In the genomic region with DNA sequence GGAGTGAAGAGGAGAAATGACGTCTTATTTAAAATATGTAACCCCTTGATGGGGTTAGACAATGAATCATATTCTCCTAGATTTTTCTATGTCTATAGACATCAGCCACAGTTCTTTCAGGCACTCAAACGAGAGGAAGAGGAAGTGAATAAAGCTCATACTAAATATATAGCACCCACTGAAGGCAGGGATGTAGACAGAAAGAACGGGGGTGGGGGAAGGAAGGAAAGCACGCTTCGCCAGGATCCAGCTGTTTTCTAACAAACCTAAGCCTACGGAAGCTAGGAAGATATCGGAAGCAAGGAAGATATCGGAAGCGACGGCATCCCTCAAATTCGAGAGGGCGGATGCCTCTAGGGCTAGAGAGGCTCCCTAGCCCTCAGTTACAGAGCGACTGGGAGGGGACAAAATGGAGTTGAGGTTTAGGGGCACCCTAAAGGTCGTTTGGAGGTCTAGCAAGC, we compare ENCODE assay signal across 8 cellular contexts. TPM values are rescaled to one million over a fixed set of nuclear protein-coding genes. Genes with fewer than 3 reads are reported as not detected.
A peak's percentile ranks its signal among the peaks of the same experiment; 100 is the strongest.
DNase-seq lines count a peak whose midpoint lies in the region; ATAC-seq lines count a peak whose summit lies in the region.

No MANE protein-coding gene starts in this region.

- H3K27me3 Mint-ChIP-seq in activated T-cell treated with anti-CD3 and anti-CD28 coated beads, Interleukin-2, amount 50 U/mL, for 72 hours (ENCODE audit: low read depth), result peaks cover 12% of the 10 kb centered on the region

- peak overlapping the region; percentile 35 for H3K9ac ChIP-seq in trophoblast cell (ENCODE audit: low read length)

- no peaks in the 10 kb centered on the region for H3K27me3 ChIP-seq in trophoblast cell (ENCODE audit: insufficient read depth, low read length)

- H3K18ac ChIP-seq in trophoblast cell (ENCODE audit: low read length), result peak overlapping the region; percentile 84

- peak overlapping the region; percentile 86 for H2BK120ac ChIP-seq in trophoblast cell (ENCODE audit: insufficient read depth, low read length, poor library complexity)

- peaks cover 10% of the 10 kb centered on the region for H3K79me1 ChIP-seq in trophoblast cell (ENCODE audit: low read length)

- H3K4ac ChIP-seq in trophoblast cell (ENCODE audit: low read depth, low read length), result peak overlapping the region; percentile 76

- H3K4me2 ChIP-seq in trophoblast cell (ENCODE audit: low read length), result peak overlapping the region; percentile 51

- no peak overlapping the region for H2AK5ac ChIP-seq in trophoblast cell (ENCODE audit: low read length)

- no peaks in the 10 kb centered on the region for H3K9me3 Mint-ChIP-seq in activated T-cell treated with anti-CD3 and anti-CD28 coated beads, Interleukin-2, amount 50 U/mL, for 72 hours

- H2AFZ ChIP-seq in trophoblast cell (ENCODE audit: insufficient read depth, low read length, poor library complexity), result no peak overlapping the region

- peak; percentile 18 for DNase-seq in NCI-H1105 treated with DMSO at 0.1 percent for 48 hours (lab: John Stamatoyannopoulos, UW)
- no peak for DNase-seq in NCI-H1105 (lab: John Stamatoyannopoulos, UW)
- peak; percentile 13 for DNase-seq in NCI-H2171 treated with DMSO at 0.1 percent for 48 hours (lab: John Stamatoyannopoulos, UW)
- DNase-seq in activated T-cell treated with anti-CD3 and anti-CD28 coated beads, Interleukin-2, amount 50 U/mL, for 72 hours, result peak; percentile 15 to 24
- DNase-seq in globus pallidus (ENCODE audit: low spot score), result peak; percentile 16
- peak in 1 of 2 donors; percentile 50 for DNase-seq in trophoblast cell
- no peak for DNase-seq in GDM1 (lab: John Stamatoyannopoulos, UW)

- no peak overlapping the region for H3K23ac ChIP-seq in trophoblast cell (ENCODE audit: low read length)

- H3K4me1 Mint-ChIP-seq in activated T-cell treated with anti-CD3 and anti-CD28 coated beads, Interleukin-2, amount 50 U/mL, for 72 hours (ENCODE audit: low read depth), result peaks cover 32% of the 10 kb centered on the region

- H3K36me3 Mint-ChIP-seq in activated T-cell treated with anti-CD3 and anti-CD28 coated beads, Interleukin-2, amount 50 U/mL, for 72 hours (ENCODE audit: insufficient read depth in 2 of 2), result peaks cover 5 to 12% of the 10 kb centered on the region in 2 donors

- peak overlapping the region; percentile 99 for H3K27ac Mint-ChIP-seq in activated T-cell treated with anti-CD3 and anti-CD28 coated beads, Interleukin-2, amount 50 U/mL, for 72 hours

- no peaks in the 10 kb centered on the region for H3K9me3 ChIP-seq in trophoblast cell (ENCODE audit: insufficient read depth, low read depth, low read length)

- H4K8ac ChIP-seq in trophoblast cell (ENCODE audit: low read depth, low read length), result peak overlapping the region; percentile 14

- peak overlapping the region; percentile 90 for H3K14ac ChIP-seq in trophoblast cell (ENCODE audit: low read length)

- H3K4me3 ChIP-seq in trophoblast cell (ENCODE audit: low read depth, low read length), result peak overlapping the region; percentile 84

- H3K4me3 Mint-ChIP-seq in activated T-cell treated with anti-CD3 and anti-CD28 coated beads, Interleukin-2, amount 50 U/mL, for 72 hours, result peak overlapping the region; percentile 97

- WGBS in trophoblast cell (ENCODE audit: extremely low coverage, insufficient coverage, insufficient read length), result no CpG with 5 or more reads among the region's 14 CpGs

- no peak overlapping the region for H4K12ac ChIP-seq in trophoblast cell (ENCODE audit: low read depth, low read length)

- H3K27ac ChIP-seq in trophoblast cell (ENCODE audit: low read depth, low read length), result no peak overlapping the region

- H2BK5ac ChIP-seq in trophoblast cell (ENCODE audit: low read depth, low read length, poor library complexity), result peak overlapping the region; percentile 61

- H4K91ac ChIP-seq in trophoblast cell (ENCODE audit: low read depth, low read length), result peak overlapping the region; percentile 81

- no peak overlapping the region for H2BK12ac ChIP-seq in trophoblast cell (ENCODE audit: low read length)

- H3K4me1 ChIP-seq in trophoblast cell (ENCODE audit: control insufficient read depth in 1 of 2, insufficient read depth in 2 of 2, low read length in 2 of 2), result no peaks in the 10 kb centered on the region

- ATAC-seq in HG02571 (IDR thresholded peaks at IDR 0.05; ENCODE audit: unreplicated experiment), result peak; percentile 16
- ATAC-seq in activated T-cell treated with anti-CD3 and anti-CD28 coated beads, Interleukin-2, amount 50 U/mL, for 72 hours (replicated peaks in 1 of 2), result peak; percentile 45 to 56

- H3K36me3 ChIP-seq in trophoblast cell (ENCODE audit: control insufficient read depth in 1 of 2, insufficient read depth in 2 of 2, low read length in 2 of 2), result no peaks in the 10 kb centered on the region

- H3K79me2 ChIP-seq in trophoblast cell (ENCODE audit: control insufficient read depth, insufficient read depth, low read length, poor library complexity), result peaks cover 4% of the 10 kb centered on the region

RNA-seq across cellular contexts. Expression of gene ACSL4, which starts 0.7 kb away (rescaled TPM):
- total RNA-seq in activated T-cell treated with anti-CD3 and anti-CD28 coated beads, Interleukin-2, amount 50 U/mL, for 72 hours, result 10 to 100 TPM; 44.3 to 48.1 TPM
- polyA plus RNA-seq in trophoblast cell (2013), result 33.7 and 35.7 TPM in 2 replicates

Comparison
In these comparisons a context has a peak if more than half of its experiments do, and no peak if none do; other contexts are left out.
1. DNase-seq: peak in NCI-H1105 treated with DMSO at 0.1 percent for 48 hours (single experiment), NCI-H2171 treated with DMSO at 0.1 percent for 48 hours (single experiment), activated T-cell treated with anti-CD3 and anti-CD28 coated beads, Interleukin-2, amount 50 U/mL, for 72 hours (2 of 2) and globus pallidus (single experiment); none in NCI-H1105 (single experiment) and GDM1 (single experiment).